In the genomic region with DNA sequence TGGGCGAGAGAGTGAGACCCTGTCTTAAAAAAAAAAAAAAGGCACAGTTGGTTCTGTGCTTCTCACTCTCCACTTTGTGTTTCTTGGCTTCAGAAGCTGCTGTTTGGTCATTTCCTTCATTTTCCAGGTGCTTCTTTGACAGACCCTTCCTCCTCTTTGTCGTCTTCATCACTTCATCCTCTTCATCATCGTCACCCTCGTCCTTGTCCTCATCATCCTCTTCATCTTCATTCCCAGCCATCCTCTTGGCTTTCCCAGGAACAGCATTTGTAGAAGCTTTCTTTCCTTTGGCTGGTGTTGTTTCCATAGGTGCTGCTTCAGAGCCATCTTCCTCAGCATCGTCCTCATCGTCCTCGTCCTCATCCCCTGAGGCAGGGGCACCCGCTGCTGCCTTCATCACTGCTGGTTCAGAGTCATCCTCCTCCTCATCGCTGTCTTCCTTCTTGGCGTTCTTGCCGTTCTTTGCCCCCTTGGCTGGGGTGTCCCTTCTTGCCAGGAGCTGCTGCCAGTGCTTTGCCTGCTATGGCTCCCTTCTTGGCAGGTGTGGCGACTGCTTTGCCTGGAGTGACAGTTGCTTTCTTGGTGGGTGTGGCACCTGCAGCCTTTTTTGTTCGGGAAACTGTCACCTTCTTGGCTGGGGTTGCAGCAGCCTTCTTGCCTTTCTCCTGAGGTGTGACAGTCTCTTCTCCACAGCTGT, we compare ENCODE assay signal across 16 cellular contexts. TPM values are rescaled to one million over a fixed set of nuclear protein-coding genes. Genes with fewer than 3 reads are reported as not detected.
DNase-seq lines count a peak whose midpoint lies in the region; ATAC-seq, FAIRE-seq and TF ChIP-seq lines count a peak whose summit lies in the region.
"Had no signal": no experiment of that assay in that cellular context is flagged by ENCODE, and none has a peak within 500 bp of the region (broad histone marks: within the 10 kb centered on the region; RNA-seq: fewer than 3 reads in every experiment).

No MANE protein-coding gene starts in this region.

- no peaks in the 10 kb centered on the region for H3K9me3 Mint-ChIP-seq in activated CD8-positive, alpha-beta memory T cell treated with anti-CD3 and anti-CD28 coated beads, Interleukin-2, amount 10 ng/mL, durations not matched to agents 7 days and 5 days (ENCODE audit: low read depth)
- no peaks in the 10 kb centered on the region for H3K9me3 Mint-ChIP-seq in type B pancreatic cell

- CTCF ChIA-PET in activated CD8-positive, alpha-beta memory T cell treated with anti-CD3 and anti-CD28 coated beads, Interleukin-2, amount 10 ng/mL, durations not matched to agents 7 days and 5 days (lab: Charles Lee): interaction anchor here (0.9 to 3.3 kb wide), 6 partner anchors 8 to 220 kb away, joined by 3 to 13 read pairs (median 5); a partner anchor contains a TSS
- CTCF ChIA-PET in HEK293 (lab: Yijun Ruan, JAX): interaction anchor here (0.6 to 2.1 kb wide), 7 partner anchors 8 to 260 kb away, joined by 3 to 10 read pairs (median 3); a partner anchor contains a TSS

- FAIRE-seq in kidney (lab: Jason Lieb, UNC): no peak
- FAIRE-seq: H54 had no signal

- ATAC-seq in activated CD8-positive, alpha-beta memory T cell treated with anti-CD3 and anti-CD28 coated beads, Interleukin-2, amount 10 ng/mL, durations not matched to agents 7 days and 5 days: no peak
- no peak for ATAC-seq in GM18520 (IDR thresholded peaks at IDR 0.05; ENCODE audit: unreplicated experiment)

- peaks cover 30% of the 10 kb centered on the region for H3K36me3 Mint-ChIP-seq in activated CD8-positive, alpha-beta memory T cell treated with anti-CD3 and anti-CD28 coated beads, Interleukin-2, amount 10 ng/mL, durations not matched to agents 7 days and 5 days
- peaks cover 25% of the 10 kb centered on the region for H3K36me3 Mint-ChIP-seq in type B pancreatic cell

- H3K27ac Mint-ChIP-seq in activated CD8-positive, alpha-beta memory T cell treated with anti-CD3 and anti-CD28 coated beads, Interleukin-2, amount 10 ng/mL, durations not matched to agents 7 days and 5 days: peak overlapping the region; percentile 35
- H3K27ac Mint-ChIP-seq in type B pancreatic cell: no peak overlapping the region

- no peak for DNase-seq in activated CD8-positive, alpha-beta memory T cell treated with anti-CD3 and anti-CD28 coated beads, Interleukin-2, amount 10 ng/mL, durations not matched to agents 7 days and 5 days
- no peak for DNase-seq in activated CD8-positive, alpha-beta memory T cell treated with anti-CD3 and anti-CD28 coated beads, Interleukin-2, amount 50 U/mL, for 48 hours
- DNase-seq in kidney (peak; percentile 28), type B pancreatic cell (ENCODE audit: extremely low spot score, unreplicated experiment) (no peak)
- DNase-seq: MM.1S, NCI-H1105, NCI-H1930, NCI-H2171, NCI-H446 treated with DMSO at 0.1 percent for 48 hours, NCI-H82, Peyer's patch, SJCRH30 had no signal

- H3K4me3 ChIP-seq in HEK293 (ENCODE audit: low read depth, low read length) (no peak overlapping the region), kidney (ENCODE audit: low read length in 2 of 2) (no peak overlapping the region)
- H3K4me3 ChIP-seq: BLaER1 treated with 17β-estradiol and CSF1 and Interleukin-3, amounts not matched to agents 10 nM and 100 nM; Peyer's patch; SJCRH30 had no signal

- POLR2A ChIA-PET in HEK293 (lab: Yijun Ruan, JAX): interaction anchor here (2.0 kb wide), 1 partner anchor 15 kb away, joined by 5 read pairs; no protein-coding TSS in a partner anchor

- H3K9me3 ChIP-seq in HEK293 (ENCODE audit: control insufficient read depth, insufficient read depth, low read depth, low read length) (no peaks in the 10 kb centered on the region), kidney (ENCODE audit: control insufficient read depth in 1 of 2, low read length in 2 of 2) (no peaks in the 10 kb centered on the region)
- H3K9me3 ChIP-seq: BLaER1 treated with 17β-estradiol and CSF1 and Interleukin-3, amounts not matched to agents 10 nM and 100 nM; Peyer's patch; SJCRH30 had no signal

- H3K4me3 Mint-ChIP-seq in activated CD8-positive, alpha-beta memory T cell treated with anti-CD3 and anti-CD28 coated beads, Interleukin-2, amount 10 ng/mL, durations not matched to agents 7 days and 5 days: no peak overlapping the region
- no peak overlapping the region for H3K4me3 Mint-ChIP-seq in type B pancreatic cell

- H3K27me3 Mint-ChIP-seq in activated CD8-positive, alpha-beta memory T cell treated with anti-CD3 and anti-CD28 coated beads, Interleukin-2, amount 10 ng/mL, durations not matched to agents 7 days and 5 days: no peaks in the 10 kb centered on the region
- H3K27me3 Mint-ChIP-seq in type B pancreatic cell: no peaks in the 10 kb centered on the region

- H3K36me3 ChIP-seq in HEK293 (ENCODE audit: control insufficient read depth in 2 of 2, insufficient read depth in 1 of 2, low read length in 2 of 2) (peaks cover 18 to 50% of the 10 kb centered on the region in 2 experiments), kidney (ENCODE audit: control insufficient read depth in 1 of 2, insufficient read depth in 2 of 2, low read length in 2 of 2) (peaks cover 8% of the 10 kb centered on the region in 2 donors)

- no peak for TF ChIP-seq CTCF in HEK293 (tag by site-specific recombination; IDR thresholded peaks at IDR 0.05)
- TF ChIP-seq CTCF in kidney (IDR thresholded peaks at IDR 0.05; ENCODE audit: borderline replicate concordance, extremely low read depth, insufficient read depth): no peak
- TF ChIP-seq CTCF in type B pancreatic cell (conservative IDR thresholded peaks at IDR 0.05): no peak

- intact Hi-C loops in kidney (cut with DNase I): no loop called here

- H3K9ac ChIP-seq in kidney (ENCODE audit: low read length in 2 of 2): no peak overlapping the region

- H3K27ac ChIP-seq in HEK293 (ENCODE audit: extremely low read depth, low read depth, low read length) (no peak overlapping the region), kidney (ENCODE audit: low read depth in 2 of 2, low read length in 2 of 2) (no peak overlapping the region)
- H3K27ac ChIP-seq: BLaER1 treated with 17β-estradiol and CSF1 and Interleukin-3, amounts not matched to agents 10 nM and 100 nM; Peyer's patch; SJCRH30 had no signal

- H3K4me1 Mint-ChIP-seq in activated CD8-positive, alpha-beta memory T cell treated with anti-CD3 and anti-CD28 coated beads, Interleukin-2, amount 10 ng/mL, durations not matched to agents 7 days and 5 days: peaks cover 38% of the 10 kb centered on the region
- peaks cover 12% of the 10 kb centered on the region for H3K4me1 Mint-ChIP-seq in type B pancreatic cell (ENCODE audit: unreplicated experiment)

- H3K4me1 ChIP-seq in HEK293 (ENCODE audit: control insufficient read depth, insufficient read depth, low read length) (peaks cover 4% of the 10 kb centered on the region; the same call in 1 of the 2 replicates), kidney (ENCODE audit: control insufficient read depth in 1 of 2, insufficient read depth in 1 of 2, low read depth in 1 of 2, low read length in 2 of 2) (no peaks in the 10 kb centered on the region)
- H3K4me1 ChIP-seq: SJCRH30 had no signal

TF ChIP-seq in HEK293, 187 proteins besides CTCF, POLR2A, EP300 and RAD21:
- TF ChIP-seq ZNF16 (tag by site-specific recombination; IDR thresholded peaks at IDR 0.05; ENCODE audit: low read depth) (peak; percentile 68), ZNF132 (tag by site-specific recombination; IDR thresholded peaks at IDR 0.05; ENCODE audit: borderline replicate concordance) (no peak), KLF9 (tag by site-specific recombination; IDR thresholded peaks at IDR 0.05; ENCODE audit: low read depth) (0 out of 2 replicates have a peak, but pooled peaks have one; percentile 28)
- TF ChIP-seq, protein P1, sequence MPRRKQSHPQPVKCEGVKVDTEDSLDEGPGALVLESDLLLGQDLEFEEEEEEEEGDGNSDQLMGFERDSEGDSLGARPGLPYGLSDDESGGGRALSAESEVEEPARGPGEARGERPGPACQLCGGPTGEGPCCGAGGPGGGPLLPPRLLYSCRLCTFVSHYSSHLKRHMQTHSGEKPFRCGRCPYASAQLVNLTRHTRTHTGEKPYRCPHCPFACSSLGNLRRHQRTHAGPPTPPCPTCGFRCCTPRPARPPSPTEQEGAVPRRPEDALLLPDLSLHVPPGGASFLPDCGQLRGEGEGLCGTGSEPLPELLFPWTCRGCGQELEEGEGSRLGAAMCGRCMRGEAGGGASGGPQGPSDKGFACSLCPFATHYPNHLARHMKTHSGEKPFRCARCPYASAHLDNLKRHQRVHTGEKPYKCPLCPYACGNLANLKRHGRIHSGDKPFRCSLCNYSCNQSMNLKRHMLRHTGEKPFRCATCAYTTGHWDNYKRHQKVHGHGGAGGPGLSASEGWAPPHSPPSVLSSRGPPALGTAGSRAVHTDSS (tag by site-specific recombination; IDR thresholded peaks at IDR 0.05): peak; percentile 95

RNA-seq across cellular contexts. Expression of a gene that starts 7.1 kb away (rescaled TPM):
- 100 to 1,000 TPM; 113 to 123 TPM for total RNA-seq in activated CD8-positive, alpha-beta memory T cell treated with anti-CD3 and anti-CD28 coated beads, Interleukin-2, amount 10 ng/mL, durations not matched to agents 7 days and 5 days
- 70.3 TPM for total RNA-seq in kidney
- 60.4 TPM for polyA plus RNA-seq in kidney (ENCODE audit: insufficient read depth, low read depth, low replicate concordance)
- total RNA-seq in type B pancreatic cell (ENCODE audit: low replicate concordance): 94.2 and 112 TPM in 2 replicates

RNA-seq across cellular contexts. Expression of a gene that starts 18.7 kb away (rescaled TPM):
- under 1 TPM; 0.26 to 0.91 TPM for total RNA-seq in activated CD8-positive, alpha-beta memory T cell treated with anti-CD3 and anti-CD28 coated beads, Interleukin-2, amount 10 ng/mL, durations not matched to agents 7 days and 5 days
- 0.88 TPM for total RNA-seq in kidney
- 3.1 TPM for polyA plus RNA-seq in kidney (ENCODE audit: insufficient read depth, low read depth, low replicate concordance)
- 2.9 and 6.1 TPM in 2 replicates for total RNA-seq in type B pancreatic cell (ENCODE audit: low replicate concordance)

RNA-seq across cellular contexts. Expression of a gene that starts 23.7 kb away (rescaled TPM):
- total RNA-seq in activated CD8-positive, alpha-beta memory T cell treated with anti-CD3 and anti-CD28 coated beads, Interleukin-2, amount 10 ng/mL, durations not matched to agents 7 days and 5 days: 10 to 100 TPM; 31.7 to 32.8 TPM
- 96.5 TPM for total RNA-seq in kidney
- 403 TPM for polyA plus RNA-seq in kidney (ENCODE audit: insufficient read depth, low read depth, low replicate concordance)
- total RNA-seq in type B pancreatic cell (ENCODE audit: low replicate concordance): 62.3 and 98.6 TPM in 2 replicates

RNA-seq across cellular contexts. Expression of a gene that starts 27.4 kb away (rescaled TPM):
- 1 to 10 TPM; 3.9 to 4.4 TPM for total RNA-seq in activated CD8-positive, alpha-beta memory T cell treated with anti-CD3 and anti-CD28 coated beads, Interleukin-2, amount 10 ng/mL, durations not matched to agents 7 days and 5 days
- total RNA-seq in kidney (5.3 TPM), type B pancreatic cell (ENCODE audit: low replicate concordance) (3.2 and 3.6 TPM in 2 replicates)
- polyA plus RNA-seq in kidney (ENCODE audit: insufficient read depth, low read depth, low replicate concordance): 2.5 TPM

RNA-seq across cellular contexts. Expression of a gene that starts 34.3 kb away (rescaled TPM):
- 100 to 1,000 TPM in 1 of 2 experiments, 10 to 100 TPM in 1; 96.8 to 116 TPM for total RNA-seq in activated CD8-positive, alpha-beta memory T cell treated with anti-CD3 and anti-CD28 coated beads, Interleukin-2, amount 10 ng/mL, durations not matched to agents 7 days and 5 days
- 108 TPM for total RNA-seq in kidney
- polyA plus RNA-seq in kidney (ENCODE audit: insufficient read depth, low read depth, low replicate concordance): 283 TPM
- 176 and 199 TPM in 2 replicates for total RNA-seq in type B pancreatic cell (ENCODE audit: low replicate concordance)
